ENCODE assay signal across 23 cellular contexts in the genomic region with DNA sequence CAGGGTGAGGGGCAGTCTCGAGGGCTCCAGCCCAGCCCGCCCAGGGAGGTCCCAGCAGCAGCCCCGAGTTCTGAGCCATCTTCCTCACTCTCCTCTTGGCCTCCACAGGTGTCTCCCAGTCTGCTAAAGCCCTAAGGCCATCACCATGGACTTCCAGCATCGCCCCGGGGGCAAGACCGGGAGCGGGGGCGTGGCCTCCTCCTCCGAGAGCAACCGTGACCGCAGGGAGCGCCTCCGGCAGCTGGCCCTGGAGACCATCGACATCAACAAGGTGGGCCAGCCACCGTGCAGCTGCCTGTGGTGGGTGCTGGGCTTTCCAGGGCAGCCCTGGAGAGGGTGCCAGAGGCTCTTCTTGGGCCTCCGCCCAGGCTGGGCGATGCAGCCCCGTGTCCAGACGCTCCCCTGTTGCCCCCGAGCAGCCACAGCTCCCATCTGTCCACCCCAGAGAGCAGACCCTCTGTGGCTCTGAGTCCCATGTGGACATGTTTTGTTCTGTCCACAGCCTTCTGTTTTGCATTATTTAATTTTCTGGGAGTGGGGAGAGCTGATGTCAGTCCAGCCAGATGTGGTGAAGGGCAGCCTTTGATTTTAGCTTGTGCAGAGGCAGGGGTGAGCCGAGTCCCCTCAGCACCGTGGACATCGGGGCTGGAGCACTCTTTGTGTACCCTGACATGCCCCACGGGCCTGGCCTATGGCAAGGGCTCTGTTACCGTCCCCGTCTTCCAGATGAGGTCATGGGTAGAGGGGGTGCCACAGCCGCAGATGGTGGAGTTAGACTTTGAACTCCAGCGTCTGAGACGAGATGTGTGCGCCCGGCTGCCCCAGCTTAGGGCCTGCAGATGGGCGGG. TPM values are rescaled to one million over a fixed set of nuclear protein-coding genes. Genes with fewer than 3 reads are reported as not detected.
DNase-seq lines count a peak whose midpoint lies in the region; ATAC-seq and TF ChIP-seq lines count a peak whose summit lies in the region.
"Had no signal": no experiment of that assay in that cellular context is flagged by ENCODE, and none has a peak within 500 bp of the region (broad histone marks: within the 10 kb centered on the region; RNA-seq: fewer than 3 reads in every experiment).

No MANE protein-coding gene starts in this region.

- ATAC-seq in T-helper 17 cell = no peak
- no peak for ATAC-seq in stimulated activated naive CD8-positive, alpha-beta T cell treated with anti-CD3 and anti-CD28 coated beads, Interleukin-15, amount 100 ng/mL, for 72 hours
- ATAC-seq: activated CD4-positive, alpha-beta T cell treated with anti-CD3 and anti-CD28 coated beads for 36 hours; activated T-helper 17 cell treated with anti-CD3 and anti-CD28 coated beads, Interleukin-2, amount 50 U/mL, for 72 hours; sciatic nerve had no signal

- DNase-seq in T-helper 17 cell (no peak), mucosa of gallbladder (ENCODE audit: low spot score) (peak; percentile 44), NCI-H128 (lab: John Stamatoyannopoulos, UW; ENCODE audit: unreplicated experiment) (no peak)
- no peak for DNase-seq in activated CD4-positive, alpha-beta T cell treated with anti-CD3 and anti-CD28 coated beads, Interleukin-2, amount 10 ng/mL, durations not matched to agents 24 days and 14 days
- DNase-seq in stimulated activated naive CD8-positive, alpha-beta T cell treated with anti-CD3 and anti-CD28 coated beads, Interleukin-15, amount 100 ng/mL, for 72 hours = no peak
- DNase-seq: activated CD4-positive, alpha-beta T cell treated with anti-CD3 and anti-CD28 coated beads for 36 hours; CD8-positive, alpha-beta memory T cell; colonic mucosa; DMS79 treated with DMSO at 0.1 percent for 48 hours; hippocampal formation; MG63; naive B cell; NCI-H2029; NCI-H510A; ovary; stimulated activated naive CD4-positive, alpha-beta T cell treated with Interleukin-2 at 50 U/mL for 16 hours had no signal

- intact Hi-C loops in activated CD4-positive, alpha-beta T cell treated with anti-CD3 and anti-CD28 coated beads, Interleukin-2, amount 10 ng/mL, durations not matched to agents 24 days and 14 days (cut with micrococcal nuclease) = no loop called here

- TF ChIP-seq POLR2A in GM18951 (IDR thresholded peaks at IDR 0.05; ENCODE audit: extremely low read depth, insufficient read depth, insufficient read length) = peak; percentile 3

- H3K4me3 Mint-ChIP-seq in T-helper 17 cell = peak overlapping the region; percentile 67
- no peak overlapping the region for H3K4me3 Mint-ChIP-seq in activated CD4-positive, alpha-beta T cell treated with anti-CD3 and anti-CD28 coated beads, Interleukin-2, amount 10 ng/mL, durations not matched to agents 24 days and 14 days
- H3K4me3 Mint-ChIP-seq in stimulated activated naive CD8-positive, alpha-beta T cell treated with anti-CD3 and anti-CD28 coated beads, Interleukin-15, amount 100 ng/mL, for 72 hours = no peak overlapping the region
- H3K4me3 Mint-ChIP-seq: activated CD4-positive, alpha-beta T cell treated with anti-CD3 and anti-CD28 coated beads for 36 hours; activated T-helper 17 cell treated with anti-CD3 and anti-CD28 coated beads, Interleukin-2, amount 50 U/mL, for 72 hours; naive B cell had no signal

- no peak overlapping the region for H3K27ac Mint-ChIP-seq in T-helper 17 cell
- no peak overlapping the region for H3K27ac Mint-ChIP-seq in activated CD4-positive, alpha-beta T cell treated with anti-CD3 and anti-CD28 coated beads, Interleukin-2, amount 10 ng/mL, durations not matched to agents 24 days and 14 days
- H3K27ac Mint-ChIP-seq in stimulated activated naive CD8-positive, alpha-beta T cell treated with anti-CD3 and anti-CD28 coated beads, Interleukin-15, amount 100 ng/mL, for 72 hours = peak overlapping the region in 1 of 2 donors; percentile 78
- H3K27ac Mint-ChIP-seq: activated CD4-positive, alpha-beta T cell treated with anti-CD3 and anti-CD28 coated beads for 36 hours had no signal

- peaks cover 5% of the 10 kb centered on the region for H3K36me3 Mint-ChIP-seq in T-helper 17 cell (ENCODE audit: low read depth)
- H3K36me3 Mint-ChIP-seq in activated CD4-positive, alpha-beta T cell treated with anti-CD3 and anti-CD28 coated beads, Interleukin-2, amount 10 ng/mL, durations not matched to agents 24 days and 14 days (ENCODE audit: low read depth) = peaks cover 35% of the 10 kb centered on the region

- no peaks in the 10 kb centered on the region for H3K27me3 Mint-ChIP-seq in T-helper 17 cell
- no peaks in the 10 kb centered on the region for H3K27me3 Mint-ChIP-seq in activated CD4-positive, alpha-beta T cell treated with anti-CD3 and anti-CD28 coated beads, Interleukin-2, amount 10 ng/mL, durations not matched to agents 24 days and 14 days
- H3K27me3 Mint-ChIP-seq in stimulated activated naive CD8-positive, alpha-beta T cell treated with anti-CD3 and anti-CD28 coated beads, Interleukin-15, amount 100 ng/mL, for 72 hours = no peaks in the 10 kb centered on the region
- H3K27me3 Mint-ChIP-seq: activated CD4-positive, alpha-beta T cell treated with anti-CD3 and anti-CD28 coated beads for 36 hours; activated T-helper 17 cell treated with anti-CD3 and anti-CD28 coated beads, Interleukin-2, amount 50 U/mL, for 72 hours; CD8-positive, alpha-beta memory T cell had no signal

- no peaks in the 10 kb centered on the region for H3K9me3 ChIP-seq in T-helper 17 cell (ENCODE audit: control insufficient read depth, low read length, poor library complexity, severe bottlenecking)
- H3K9me3 ChIP-seq: colonic mucosa, MG63, ovary, tibial nerve had no signal

- no peaks in the 10 kb centered on the region for H3K9me3 Mint-ChIP-seq in activated CD4-positive, alpha-beta T cell treated with anti-CD3 and anti-CD28 coated beads, Interleukin-2, amount 10 ng/mL, durations not matched to agents 24 days and 14 days
- no peaks in the 10 kb centered on the region for H3K9me3 Mint-ChIP-seq in stimulated activated naive CD8-positive, alpha-beta T cell treated with anti-CD3 and anti-CD28 coated beads, Interleukin-15, amount 100 ng/mL, for 72 hours
- H3K9me3 Mint-ChIP-seq: activated T-helper 17 cell treated with anti-CD3 and anti-CD28 coated beads, Interleukin-2, amount 50 U/mL, for 72 hours; IgD-negative memory B cell; naive B cell had no signal

- in situ Hi-C loops in GM18951 (cut with MboI; ENCODE audit: low sequenced_read_pairs, unreplicated experiment) = no loop called here

- peaks cover 36% of the 10 kb centered on the region for H3K4me1 Mint-ChIP-seq in T-helper 17 cell
- H3K4me1 Mint-ChIP-seq in activated CD4-positive, alpha-beta T cell treated with anti-CD3 and anti-CD28 coated beads, Interleukin-2, amount 10 ng/mL, durations not matched to agents 24 days and 14 days = peaks cover 33% of the 10 kb centered on the region
- peaks cover 48% of the 10 kb centered on the region for H3K4me1 Mint-ChIP-seq in stimulated activated naive CD8-positive, alpha-beta T cell treated with anti-CD3 and anti-CD28 coated beads, Interleukin-15, amount 100 ng/mL, for 72 hours

RNA-seq across cellular contexts. Expression of a gene that starts 5.6 kb away (rescaled TPM):
- 1 to 10 TPM in 1 of 2 donors, under 1 TPM in 1; 0.50 to 2.7 TPM for total RNA-seq in T-helper 17 cell
- 5.1 TPM for total RNA-seq in mucosa of gallbladder
- 4.0 and 5.1 TPM in 2 replicates for total RNA-seq in activated CD4-positive, alpha-beta T cell treated with anti-CD3 and anti-CD28 coated beads, Interleukin-2, amount 10 ng/mL, durations not matched to agents 24 days and 14 days

RNA-seq across cellular contexts. Expression of a gene that starts 6.9 kb away (rescaled TPM):
- total RNA-seq in T-helper 17 cell = 100 to 1,000 TPM; 119 to 135 TPM
- total RNA-seq in mucosa of gallbladder = 72.8 TPM
- total RNA-seq in activated CD4-positive, alpha-beta T cell treated with anti-CD3 and anti-CD28 coated beads, Interleukin-2, amount 10 ng/mL, durations not matched to agents 24 days and 14 days = 159 and 171 TPM in 2 replicates

RNA-seq across cellular contexts. Expression of a gene that starts 7.4 kb away (rescaled TPM):
- total RNA-seq in T-helper 17 cell = 10 to 100 TPM; 38.6 to 40.2 TPM
- 126 TPM for total RNA-seq in mucosa of gallbladder
- 70.5 and 71.6 TPM in 2 replicates for total RNA-seq in activated CD4-positive, alpha-beta T cell treated with anti-CD3 and anti-CD28 coated beads, Interleukin-2, amount 10 ng/mL, durations not matched to agents 24 days and 14 days

RNA-seq across cellular contexts. Expression of a gene that starts 12.7 kb away (rescaled TPM):
- total RNA-seq in T-helper 17 cell (1 to 10 TPM in 1 of 2 donors, under 1 TPM in 1; 0.55 to 1.0 TPM), mucosa of gallbladder (0.17 TPM)
- total RNA-seq in activated CD4-positive, alpha-beta T cell treated with anti-CD3 and anti-CD28 coated beads, Interleukin-2, amount 10 ng/mL, durations not matched to agents 24 days and 14 days = 0.40 and 0.91 TPM in 2 replicates
- total RNA-seq: endothelial cell of umbilical vein, lung microvascular endothelial cell, sciatic nerve, tibial nerve had no signal

RNA-seq across cellular contexts. Expression of a gene that starts 38.5 kb away (rescaled TPM):
- total RNA-seq in T-helper 17 cell (not detected), mucosa of gallbladder (1.0 TPM)
- 0.09 TPM in 1 of 2 replicates, not detected in the other for total RNA-seq in activated CD4-positive, alpha-beta T cell treated with anti-CD3 and anti-CD28 coated beads, Interleukin-2, amount 10 ng/mL, durations not matched to agents 24 days and 14 days
- total RNA-seq: activated CD4-positive, alpha-beta T cell treated with anti-CD3 and anti-CD28 coated beads for 36 hours; CD8-positive, alpha-beta memory T cell; endothelial cell of umbilical vein had no signal
